ENCODE assay signal across 8 cellular contexts in genomic region chr5:177546262-177546741, GRCh38. TPM values are rescaled to one million over a fixed set of nuclear protein-coding genes. Genes with fewer than 3 reads are reported as not detected.
A peak's percentile ranks its signal among the peaks of the same experiment; 100 is the strongest.
DNase-seq lines count a peak whose midpoint lies in the region; ATAC-seq, FAIRE-seq and TF ChIP-seq lines count a peak whose summit lies in the region.

No MANE protein-coding gene starts in this region.

- DNase-seq in DMS 273 treated with DMSO at 0.1 percent for 48 hours (lab: John Stamatoyannopoulos, UW) = peak; percentile 81
- DNase-seq in NOMO-1 treated with DMSO at 0.1 percent for 48 hours (lab: John Stamatoyannopoulos, UW; ENCODE audit: unreplicated experiment) = peak; percentile 75
- peak; percentile 57 for DNase-seq in middle frontal gyrus (ENCODE audit: extremely low spot score, low spot score)
- DNase-seq in GM12891 (ENCODE audit: insufficient read length, low spot score) = no peak
- no peak for DNase-seq in G401 (ENCODE audit: low spot score)
- DNase-seq in MM.1S = no peak

- no peak for TF ChIP-seq POLR2A in GM12891 (IDR thresholded peaks at IDR 0.05; ENCODE audit: low read depth, low read length)

- no peak for FAIRE-seq in GM12891 (lab: Jason Lieb, UNC)

- no peaks in the 10 kb centered on the region for H3K9me2 ChIP-seq in MM.1S (replicated peaks; ENCODE audit: insufficient read depth, low read length)

- no peaks in the 10 kb centered on the region for H3K9me3 ChIP-seq in duodenal mucosa (ENCODE audit: control insufficient read depth in 1 of 2, low read length in 2 of 2)
- H3K9me3 ChIP-seq in MM.1S (replicated peaks; ENCODE audit: insufficient read depth, low read length) = no peaks in the 10 kb centered on the region

- H4K20me1 ChIP-seq in MM.1S (ENCODE audit: insufficient read depth, low read length) = 0 out of 2 replicates have a peak, but pooled peaks cover 4% of the 10 kb centered on the region

- in situ Hi-C loops in G401 (cut with HindIII; ENCODE audit: low sequenced_read_pairs) = no loop called here

- ATAC-seq in HG02973 (IDR thresholded peaks at IDR 0.05; ENCODE audit: unreplicated experiment) = no peak

- no peak overlapping the region for H2AFZ ChIP-seq in MM.1S (ENCODE audit: low read length)

- no peak for TF ChIP-seq CTCF in MM.1S (IDR thresholded peaks at IDR 0.05; ENCODE audit: low read length)

- H3K36me3 ChIP-seq in duodenal mucosa (ENCODE audit: control insufficient read depth in 1 of 2, insufficient read depth in 2 of 2, low read length in 2 of 2) (peaks cover 4 to 13% of the 10 kb centered on the region in 2 donors), MM.1S (replicated peaks; ENCODE audit: insufficient read depth, low read length) (no peaks in the 10 kb centered on the region)

- H3F3A ChIP-seq in MM.1S (ENCODE audit: insufficient read depth, low read length) = no peaks in the 10 kb centered on the region

- H3K27ac ChIP-seq in duodenal mucosa (ENCODE audit: low read depth, low read length) = peak overlapping the region; percentile 32
- no peak overlapping the region for H3K27ac ChIP-seq in MM.1S (ENCODE audit: low read length)

- no peaks in the 10 kb centered on the region for H3K27me3 ChIP-seq in duodenal mucosa (ENCODE audit: control insufficient read depth in 1 of 2, insufficient read depth in 2 of 2, low read length in 2 of 2)
- no peaks in the 10 kb centered on the region for H3K27me3 ChIP-seq in MM.1S (replicated peaks; ENCODE audit: insufficient read depth, low read length)

- no peak overlapping the region for H3K4me3 ChIP-seq in duodenal mucosa (ENCODE audit: low read depth in 1 of 2, low read length in 2 of 2)
- H3K4me3 ChIP-seq in MM.1S (ENCODE audit: low read length) = no peak overlapping the region

- peaks cover 92% of the 10 kb centered on the region for H3K79me2 ChIP-seq in MM.1S (ENCODE audit: low read length)

- H3K4me2 ChIP-seq in MM.1S (ENCODE audit: low read depth, low read length) = no peak overlapping the region

- peaks cover 4 to 15% of the 10 kb centered on the region in 2 donors for H3K4me1 ChIP-seq in duodenal mucosa (ENCODE audit: control insufficient read depth in 1 of 2, insufficient read depth in 2 of 2, low read length in 2 of 2)
- H3K4me1 ChIP-seq in MM.1S (ENCODE audit: low read length) = no peaks in the 10 kb centered on the region

- H3K9ac ChIP-seq in duodenal mucosa (ENCODE audit: low read depth in 1 of 2, low read length in 2 of 2) = no peak overlapping the region
- H3K9ac ChIP-seq in MM.1S (ENCODE audit: low read length) = no peak overlapping the region

TF ChIP-seq in GM12891, 5 proteins besides CTCF, POLR2A, EP300 and RAD21:
- no peak for TF ChIP-seq PAX5 (IDR thresholded peaks at IDR 0.05; ENCODE audit: insufficient read depth, low read length, severe bottlenecking)
- TF ChIP-seq TAF1 (IDR thresholded peaks at IDR 0.05; ENCODE audit: low read depth, low read length) = no peak
- TF ChIP-seq SPI1 (IDR thresholded peaks at IDR 0.05; ENCODE audit: low read depth, low read length) = no peak
- TF ChIP-seq POU2F2 (IDR thresholded peaks at IDR 0.05; ENCODE audit: low read depth, low read length) = no peak
- TF ChIP-seq POLR2AphosphoS5 (IDR thresholded peaks at IDR 0.05; ENCODE audit: low read depth, low read length) = no peak

RNA-seq across cellular contexts. Expression of gene FAM193B, which starts 8.1 kb away (rescaled TPM):
- polyA plus RNA-seq in GM12891 (2012; ENCODE audit: low read depth, missing spikeins) = 28.6 TPM
- 29.0 and 45.3 TPM in 2 replicates for total RNA-seq in G401 (2014; rRNA removed; shearing (Covaris generic))

RNA-seq across cellular contexts. Expression of gene DDX41, which starts 29.5 kb away (rescaled TPM):
- 114 TPM for polyA plus RNA-seq in GM12891 (2012; ENCODE audit: low read depth, missing spikeins)
- 96.6 and 166 TPM in 2 replicates for total RNA-seq in G401 (2014; rRNA removed; shearing (Covaris generic))

RNA-seq across cellular contexts. Expression of gene DOK3, which starts 36.7 kb away (rescaled TPM):
- 73.2 TPM for polyA plus RNA-seq in GM12891 (2012; ENCODE audit: low read depth, missing spikeins)
- 0.85 and 6.3 TPM in 2 replicates for total RNA-seq in G401 (2014; rRNA removed; shearing (Covaris generic))

RNA-seq across cellular contexts. Expression of gene TMED9, which starts 45.7 kb away (rescaled TPM):
- polyA plus RNA-seq in GM12891 (2012; ENCODE audit: low read depth, missing spikeins) = 119 TPM
- 126 and 127 TPM in 2 replicates for total RNA-seq in G401 (2014; rRNA removed; shearing (Covaris generic))

RNA-seq across cellular contexts. Expression of gene PDLIM7, which starts 48.9 kb away (rescaled TPM):
- polyA plus RNA-seq in GM12891 (2012; ENCODE audit: low read depth, missing spikeins) = 38.1 TPM
- total RNA-seq in G401 (2014; rRNA removed; shearing (Covaris generic)) = 297 and 299 TPM in 2 replicates

Comparison
In these comparisons a context has a peak if more than half of its experiments do, and no peak if none do; other contexts are left out.
1. DNase-seq: peak in DMS 273 treated with DMSO at 0.1 percent for 48 hours (single experiment), NOMO-1 treated with DMSO at 0.1 percent for 48 hours (single experiment) and middle frontal gyrus (single experiment); none in GM12891 (single experiment), G401 (single experiment) and MM.1S (single experiment).